8 cellular contexts compared by ENCODE assay signal in the genomic region with DNA sequence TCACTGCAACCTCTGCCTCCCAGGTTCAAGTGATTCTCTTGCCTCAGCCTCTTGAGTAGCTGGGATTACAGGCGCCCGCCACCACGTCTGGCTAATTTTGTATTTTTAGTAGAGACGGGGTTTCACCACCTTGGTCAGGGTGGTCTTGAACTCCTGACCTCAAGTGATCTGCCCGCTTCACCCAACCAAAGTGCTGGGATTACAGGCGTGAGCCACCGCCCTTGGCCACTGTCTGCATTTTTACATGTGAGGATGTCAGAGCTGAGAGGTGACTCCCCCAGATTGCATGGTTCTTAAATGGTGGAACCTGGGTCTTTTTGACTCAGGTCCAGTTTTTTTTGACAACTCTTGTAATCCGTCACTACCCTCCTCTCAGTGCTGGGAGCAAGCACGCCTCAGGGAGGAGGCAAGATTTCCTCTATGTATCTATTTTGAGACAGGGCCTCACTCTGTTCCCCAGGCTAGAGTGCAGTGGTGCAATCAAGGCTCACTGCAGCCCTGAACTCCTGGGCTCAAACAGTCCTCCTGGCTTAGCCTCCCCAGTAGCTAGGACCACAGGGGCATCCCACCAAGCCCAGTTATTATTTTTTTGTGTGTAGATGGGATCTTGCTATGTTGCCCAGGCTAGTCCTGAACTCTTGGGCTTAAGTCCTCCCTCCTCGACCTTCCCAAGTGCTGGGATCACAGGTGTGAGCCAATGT. TPM values are rescaled to one million over a fixed set of nuclear protein-coding genes. Genes with fewer than 3 reads are reported as not detected.
DNase-seq lines count a peak whose midpoint lies in the region; TF ChIP-seq lines count a peak whose summit lies in the region.

No MANE protein-coding gene starts in this region.

- H3K27ac Mint-ChIP-seq in neural crest cell (ENCODE audit: unreplicated experiment): peak overlapping the region; percentile 98

- peak overlapping the region; percentile 100 for H3K4me3 Mint-ChIP-seq in neural crest cell

- no peaks in the 10 kb centered on the region for H3K9me3 Mint-ChIP-seq in neural crest cell

- peaks cover 39% of the 10 kb centered on the region for H3K4me1 Mint-ChIP-seq in neural crest cell

- H3K9me3 ChIP-seq in BE2C: no peaks in the 10 kb centered on the region

- H3K27me3 Mint-ChIP-seq in neural crest cell (ENCODE audit: low read depth): peaks cover 3% of the 10 kb centered on the region

- H3K36me3 ChIP-seq in BE2C: peaks cover 25% of the 10 kb centered on the region

- no peak for DNase-seq in BE2C
- DNase-seq in LNCaP clone FGC (ENCODE audit: low read depth): no peak
- DNase-seq in coronary artery (ENCODE audit: low spot score): peak; percentile 59
- no peak for DNase-seq in neural crest cell (ENCODE audit: low read depth, low spot score)
- DNase-seq in NAMALWA (ENCODE audit: low spot score): no peak
- no peak for DNase-seq in SK-N-DZ (ENCODE audit: low spot score)
- DNase-seq in NCI-H2081 (lab: John Stamatoyannopoulos, UW): no peak
- no peak for DNase-seq in medulla oblongata (ENCODE audit: extremely low spot score)

- no peak for TF ChIP-seq CTCF in BE2C (IDR thresholded peaks at IDR 0.05; ENCODE audit: low read depth, low read length)
- no peak for TF ChIP-seq CTCF in LNCaP clone FGC (IDR thresholded peaks at IDR 0.05; ENCODE audit: control insufficient read depth, extremely low read depth, insufficient read depth)
- no peak for TF ChIP-seq CTCF in coronary artery (IDR thresholded peaks at IDR 0.05)
- no peak for TF ChIP-seq CTCF in neural crest cell (conservative IDR thresholded peaks at IDR 0.05)

- peaks cover 6% of the 10 kb centered on the region; the same call in 1 of the 2 replicates for H3K4me1 ChIP-seq in BE2C

- peaks cover 26% of the 10 kb centered on the region for H3K36me3 Mint-ChIP-seq in neural crest cell (ENCODE audit: low read depth)

- no peaks in the 10 kb centered on the region for H3K27me3 ChIP-seq in BE2C

- H3K27ac ChIP-seq in coronary artery: peak overlapping the region; percentile 88 to 99

- H3K4me3 ChIP-seq in BE2C (ENCODE audit: low read depth, low read length) (peak overlapping the region; percentile 98), LNCaP clone FGC (ENCODE audit: low read depth, low read length) (peak overlapping the region; percentile 93), coronary artery (peak overlapping the region; percentile 93)

RNA-seq across cellular contexts. Expression of a gene that starts 1.2 kb away (rescaled TPM):
- polyA plus RNA-seq in BE2C (2012; ENCODE audit: insufficient read depth, insufficient read length, low read depth): 446 TPM
- total RNA-seq in neural crest cell: 330 and 356 TPM in 2 replicates
- polyA plus RNA-seq in SK-N-DZ (2014; cell fraction: cytosol; rRNA removed): 90.7 and 111 TPM in 2 replicates
- polyA plus RNA-seq in SK-N-DZ (2014; cell fraction: nucleus; rRNA removed): 447 and 506 TPM in 2 replicates

RNA-seq across cellular contexts. Expression of a gene that starts 6.6 kb away (rescaled TPM):
- 4.3 TPM for polyA plus RNA-seq in BE2C (2012; ENCODE audit: insufficient read depth, insufficient read length, low read depth)
- total RNA-seq in neural crest cell: 34.8 and 39.7 TPM in 2 replicates
- polyA plus RNA-seq in SK-N-DZ (2014; cell fraction: cytosol; rRNA removed): 0.49 and 2.7 TPM in 2 replicates
- 2.1 and 11.7 TPM in 2 replicates for polyA plus RNA-seq in SK-N-DZ (2014; cell fraction: nucleus; rRNA removed)

RNA-seq across cellular contexts. Expression of a gene that starts 15.8 kb away (rescaled TPM):
- 28.6 TPM for polyA plus RNA-seq in BE2C (2012; ENCODE audit: insufficient read depth, insufficient read length, low read depth)
- 4.4 and 4.6 TPM in 2 replicates for total RNA-seq in neural crest cell
- 1.4 and 2.5 TPM in 2 replicates for polyA plus RNA-seq in SK-N-DZ (2014; cell fraction: cytosol; rRNA removed)
- 1.7 and 3.6 TPM in 2 replicates for polyA plus RNA-seq in SK-N-DZ (2014; cell fraction: nucleus; rRNA removed)

RNA-seq across cellular contexts. Expression of a gene that starts 21.2 kb away (rescaled TPM):
- polyA plus RNA-seq in BE2C (2012; ENCODE audit: insufficient read depth, insufficient read length, low read depth): 60.4 TPM
- 25.2 and 27.7 TPM in 2 replicates for total RNA-seq in neural crest cell
- polyA plus RNA-seq in SK-N-DZ (2014; cell fraction: cytosol; rRNA removed): 12.9 and 13.8 TPM in 2 replicates
- polyA plus RNA-seq in SK-N-DZ (2014; cell fraction: nucleus; rRNA removed): 24.2 and 33.9 TPM in 2 replicates

RNA-seq across cellular contexts. Expression of a gene that starts 21.9 kb away (rescaled TPM):
- polyA plus RNA-seq in BE2C (2012; ENCODE audit: insufficient read depth, insufficient read length, low read depth): 1.9 TPM
- 1.7 and 2.0 TPM in 2 replicates for total RNA-seq in neural crest cell
- polyA plus RNA-seq in SK-N-DZ (2014; cell fraction: cytosol; rRNA removed): 1.0 and 2.4 TPM in 2 replicates
- polyA plus RNA-seq in SK-N-DZ (2014; cell fraction: nucleus; rRNA removed): 1.9 and 4.2 TPM in 2 replicates
